ENCODE assay signal across 12 cellular contexts in genomic region chr5:137605377-137605776, GRCh38.
DNase-seq lines count a peak whose midpoint lies in the region; ATAC-seq and TF ChIP-seq lines count a peak whose summit lies in the region.
"Had no signal": no experiment of that assay in that cellular context is flagged by ENCODE, and none has a peak within 500 bp of the region (broad histone marks: within the 10 kb centered on the region; RNA-seq: fewer than 3 reads in every experiment).

No MANE protein-coding gene starts in this region.

- H3K9me3 ChIP-seq in Karpas-422 (ENCODE audit: low read length) (no peaks in the 10 kb centered on the region), PC-3 (ENCODE audit: low read length) (no peaks in the 10 kb centered on the region), testis (no peaks in the 10 kb centered on the region)
- H3K9me3 ChIP-seq: ascending aorta had no signal

- TF ChIP-seq POLR2A in testis (IDR thresholded peaks at IDR 0.05) = no peak

- H3K36me3 ChIP-seq in BJ (ENCODE audit: control insufficient read depth, insufficient read depth, low read length) (no peaks in the 10 kb centered on the region), Karpas-422 (ENCODE audit: insufficient read depth, low read length) (no peaks in the 10 kb centered on the region), PC-3 (ENCODE audit: low read depth, low read length) (no peaks in the 10 kb centered on the region), testis (ENCODE audit: low read depth, missing control alignments) (no peaks in the 10 kb centered on the region)
- H3K36me3 ChIP-seq: ascending aorta had no signal

- no peak for DNase-seq in BJ (ENCODE audit: low read depth)
- DNase-seq in Karpas-422 = peak; percentile 51
- DNase-seq in PC-3 = peak; percentile 37
- peak; percentile 17 for DNase-seq in fibroblast of villous mesenchyme (ENCODE audit: low read depth)
- no peak for DNase-seq in stimulated activated CD4-positive, alpha-beta T cell treated with anti-CD3 and anti-CD28 coated beads, Interleukin-15, amount 100 ng/mL, for 24 hours
- no peak for DNase-seq in testis
- DNase-seq: activated CD8-positive, alpha-beta T cell treated with anti-CD3 and anti-CD28 coated beads, Interleukin-2, amount 10 ng/mL, durations not matched to agents 7 days and 5 days; GF-D8; NK-92 treated with Interleukin-12 subunit alpha and Interleukin-12 subunit beta, amount 100 ng/mL, for 24 hours had no signal

- no peak overlapping the region for H3K4me2 ChIP-seq in Karpas-422 (ENCODE audit: low read depth, low read length, poor library complexity, severe bottlenecking)
- no peak overlapping the region for H3K4me2 ChIP-seq in PC-3 (ENCODE audit: low read length)

- no peak overlapping the region for H3K4me3 ChIP-seq in BJ (ENCODE audit: low read depth, low read length)
- H3K4me3 ChIP-seq in Karpas-422 (ENCODE audit: low read length) = no peak overlapping the region
- H3K4me3 ChIP-seq in PC-3 (ENCODE audit: low read length) = no peak overlapping the region
- no peak overlapping the region for H3K4me3 ChIP-seq in fibroblast of villous mesenchyme (ENCODE audit: low read depth, low read length)
- no peak overlapping the region for H3K4me3 ChIP-seq in testis
- H3K4me3 ChIP-seq: ascending aorta had no signal

- H3K4me1 ChIP-seq in Karpas-422 (ENCODE audit: low read length) = no peaks in the 10 kb centered on the region
- 0 out of 2 replicates have a peak, but pooled peaks cover 5% of the 10 kb centered on the region for H3K4me1 ChIP-seq in PC-3 (ENCODE audit: insufficient read depth, low read length)
- H3K4me1 ChIP-seq in testis = no peaks in the 10 kb centered on the region
- H3K4me1 ChIP-seq: ascending aorta had no signal

- H3K27ac ChIP-seq in Karpas-422 (ENCODE audit: low read length) (no peak overlapping the region), PC-3 (ENCODE audit: low read length) (no peak overlapping the region), testis (no peak overlapping the region)
- H3K27ac ChIP-seq: ascending aorta had no signal

- POLR2A ChIA-PET in BJ (lab: Charles Lee) (no interaction called here), PC-3 (lab: Charles Lee; ENCODE audit: unreplicated experiment) (no interaction called here)

- CTCF ChIA-PET in BJ (lab: Yijun Ruan, JAX) (interaction anchor here (0.7 to 2.1 kb wide), 5 partner anchors 13 to 285 kb away, joined by 4 to 6 read pairs (median 4); no protein-coding TSS in a partner anchor), PC-3 (lab: Charles Lee) (interaction anchor here (0.6 to 1.1 kb wide), 3 partner anchors 123 to 285 kb away, joined by 3 to 8 read pairs (median 4); no protein-coding TSS in a partner anchor)

- peaks cover 3% of the 10 kb centered on the region; the same call in 1 of the 2 replicates for H3K27me3 ChIP-seq in BJ (ENCODE audit: control insufficient read depth, insufficient read depth, low read length)
- H3K27me3 ChIP-seq in Karpas-422 (ENCODE audit: low read length) = no peaks in the 10 kb centered on the region
- peaks cover 4% of the 10 kb centered on the region; the same call in 1 of the 2 replicates for H3K27me3 ChIP-seq in PC-3 (ENCODE audit: low read length)
- no peaks in the 10 kb centered on the region for H3K27me3 ChIP-seq in testis
- H3K27me3 ChIP-seq: ascending aorta had no signal

- no TSS peak for BruUV-seq in PC-3 (replicated peaks; lab: Mats Ljungman, UMichigan)

- no peaks in the 10 kb centered on the region for H3F3A ChIP-seq in PC-3 (ENCODE audit: low read length, unreplicated experiment)

- 0 out of 2 replicates have a peak, but pooled peaks have one; percentile 25 for TF ChIP-seq CTCF in BJ (IDR thresholded peaks at IDR 0.05; ENCODE audit: insufficient read depth, low read depth, low read length)
- peak; percentile 44; the same call in 1 of the 2 replicates for TF ChIP-seq CTCF in PC-3 (conservative IDR thresholded peaks at IDR 0.05; ENCODE audit: low read depth, low read length)
- TF ChIP-seq CTCF in fibroblast of villous mesenchyme (IDR thresholded peaks at IDR 0.05; ENCODE audit: insufficient read depth, low read depth, low read length) = peak; percentile 27
- TF ChIP-seq CTCF in testis (IDR thresholded peaks at IDR 0.05) = peak in 1 of 3 experiments; percentile 28

- intact Hi-C loops in PC-3 (cut with micrococcal nuclease) (loop anchor here (5.0 to 10.0 kb wide), 2 partner anchors 111 to 283 kb away; partner anchors contain the start of gene SPOCK1), testis (cut with DNase I; ENCODE audit: low total_unique reads) (no loop called here)

- H3K9ac ChIP-seq in Karpas-422 (ENCODE audit: low read length) (no peak overlapping the region), PC-3 (ENCODE audit: low read length) (no peak overlapping the region)

- ATAC-seq in PC-3 = peak; percentile 77
- ATAC-seq in HG03280 (IDR thresholded peaks at IDR 0.05; ENCODE audit: unreplicated experiment) = no peak
- no peak for ATAC-seq in HG03108 (IDR thresholded peaks at IDR 0.05; ENCODE audit: unreplicated experiment)
- ATAC-seq: activated CD8-positive, alpha-beta T cell treated with anti-CD3 and anti-CD28 coated beads, Interleukin-2, amount 10 ng/mL, durations not matched to agents 7 days and 5 days had no signal

- 29 to 42% methylated on average over 4 of the region's 4 CpGs for WGBS in testis, 2 donors

- no peaks in the 10 kb centered on the region for H3K79me2 ChIP-seq in Karpas-422 (ENCODE audit: low read length)
- no peaks in the 10 kb centered on the region for H3K79me2 ChIP-seq in PC-3 (ENCODE audit: low read length)

- H2AFZ ChIP-seq in Karpas-422 (ENCODE audit: low read length) (no peak overlapping the region), PC-3 (ENCODE audit: low read length) (no peak overlapping the region)

- H3K9me2 ChIP-seq in Karpas-422 (replicated peaks; ENCODE audit: insufficient read depth, low read length) (no peaks in the 10 kb centered on the region), PC-3 (replicated peaks; ENCODE audit: low read length) (no peaks in the 10 kb centered on the region)

- H4K20me1 ChIP-seq in Karpas-422 (ENCODE audit: insufficient read depth, low read depth, low read length) = no peaks in the 10 kb centered on the region
- no peaks in the 10 kb centered on the region for H4K20me1 ChIP-seq in PC-3 (ENCODE audit: low read length)

Comparison
In these comparisons a context has a peak if more than half of its experiments do, and no peak if none do; other contexts are left out.
1. DNase-seq: peak in Karpas-422 (single experiment), PC-3 (single experiment) and fibroblast of villous mesenchyme (single experiment); none in BJ (single experiment), stimulated activated CD4-positive, alpha-beta T cell treated with anti-CD3 and anti-CD28 coated beads, Interleukin-15, amount 100 ng/mL, for 24 hours (single experiment) and testis (single experiment).